8 cellular contexts compared by ENCODE assay signal in the genomic region with DNA sequence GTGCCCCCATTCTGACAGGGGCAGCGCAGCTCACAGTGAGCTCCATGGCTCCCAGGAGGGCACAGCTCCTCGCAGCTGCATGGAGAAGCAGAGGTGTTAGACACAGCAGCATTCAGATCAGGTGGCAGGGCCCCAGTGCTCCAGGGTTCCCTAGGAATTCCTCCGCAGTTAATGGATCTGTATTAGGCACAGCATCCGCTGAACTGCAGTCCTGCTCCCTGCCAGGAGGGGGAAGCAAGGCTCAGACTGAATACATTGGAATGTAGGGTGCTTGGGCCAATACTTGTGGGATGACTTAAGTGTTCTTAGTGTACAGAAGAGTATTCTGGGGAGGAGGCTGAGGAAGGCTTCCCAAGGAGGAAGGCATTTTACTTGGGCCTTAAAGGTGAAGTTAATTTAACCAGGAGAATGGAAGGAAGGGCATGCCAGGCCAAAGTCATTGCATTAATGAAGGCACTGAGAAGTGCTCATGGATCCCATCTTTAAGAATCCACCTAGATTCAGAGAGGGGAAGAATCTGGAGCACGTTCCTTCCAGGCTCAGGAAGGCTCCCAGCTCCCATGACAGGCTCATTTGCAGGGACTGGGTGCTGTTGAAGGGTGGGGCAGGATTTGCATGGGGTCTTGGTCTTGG.
DNase-seq lines count a peak whose midpoint lies in the region; ATAC-seq and TF ChIP-seq lines count a peak whose summit lies in the region.

No MANE protein-coding gene starts in this region.

- peaks cover 0 to 13% (median 7%) of the 10 kb centered on the region in 4 donors for H3K4me1 Mint-ChIP-seq in CD4-positive, CD25-positive, alpha-beta regulatory T cell
- H3K4me1 Mint-ChIP-seq in GM23338 (peaks cover 38% of the 10 kb centered on the region), chondrocyte (ENCODE audit: low read depth) (peaks cover 14% of the 10 kb centered on the region), type B pancreatic cell (ENCODE audit: unreplicated experiment) (peaks cover 10% of the 10 kb centered on the region)

- TF ChIP-seq CTCF in GM23338 (conservative IDR thresholded peaks at IDR 0.05; ENCODE audit: low read depth in 2 of 2) (peak; percentile 81 to 89), PC-3 (conservative IDR thresholded peaks at IDR 0.05; ENCODE audit: low read depth, low read length) (peak; percentile 78), chondrocyte (IDR thresholded peaks at IDR 0.05) (peak; percentile 83), left lung (IDR thresholded peaks at IDR 0.05) (peak; percentile 60 to 73), type B pancreatic cell (conservative IDR thresholded peaks at IDR 0.05) (peak; percentile 75)

- H3K4me3 ChIP-seq in CD4-positive, CD25-positive, alpha-beta regulatory T cell (ENCODE audit: low read depth, low read length), result no peak overlapping the region
- H3K4me3 ChIP-seq in GM23338 (no peak overlapping the region), PC-3 (ENCODE audit: low read length) (no peak overlapping the region), left lung (no peak overlapping the region)

- H2AFZ ChIP-seq in GM23338 (no peak overlapping the region), PC-3 (ENCODE audit: low read length) (no peak overlapping the region)

- no peak for ATAC-seq in CD4-positive, CD25-positive, alpha-beta regulatory T cell (ENCODE audit: low read depth in 2 of 2)
- ATAC-seq in GM23338 (peak; percentile 76), PC-3 (peak; percentile 81), left lung (peak; percentile 97), HG03469 (IDR thresholded peaks at IDR 0.05; ENCODE audit: unreplicated experiment) (no peak), HG03025 (IDR thresholded peaks at IDR 0.05; ENCODE audit: low FRiP score, unreplicated experiment) (no peak)

- H3K27ac Mint-ChIP-seq in CD4-positive, CD25-positive, alpha-beta regulatory T cell, result no peak overlapping the region
- H3K27ac Mint-ChIP-seq in GM23338 (no peak overlapping the region), chondrocyte (ENCODE audit: unreplicated experiment) (no peak overlapping the region), type B pancreatic cell (no peak overlapping the region)

- H3K9me3 ChIP-seq in CD4-positive, CD25-positive, alpha-beta regulatory T cell (ENCODE audit: control insufficient read depth in 2 of 2, low read length in 2 of 2), result no peaks in the 10 kb centered on the region
- H3K9me3 ChIP-seq in PC-3 (ENCODE audit: low read length) (no peaks in the 10 kb centered on the region), left lung (no peaks in the 10 kb centered on the region)

- peaks cover 6% of the 10 kb centered on the region for H3K4me1 ChIP-seq in CD4-positive, CD25-positive, alpha-beta regulatory T cell (ENCODE audit: control insufficient read depth, insufficient read depth, low read length, poor library complexity, severe bottlenecking)
- H3K4me1 ChIP-seq in GM23338 (ENCODE audit: insufficient read depth) (peaks cover 7% of the 10 kb centered on the region), PC-3 (ENCODE audit: insufficient read depth, low read length) (no peaks in the 10 kb centered on the region), left lung (peaks cover 0 to 9% of the 10 kb centered on the region in 2 donors)

- H3K79me2 ChIP-seq in GM23338 (replicated peaks; ENCODE audit: insufficient read depth) (no peaks in the 10 kb centered on the region), PC-3 (ENCODE audit: low read length) (no peaks in the 10 kb centered on the region)

- intact Hi-C loops in PC-3 (cut with micrococcal nuclease) (loop anchor here (5.0 kb wide), 1 partner anchor 306 kb away; no protein-coding TSS in a partner anchor), left lung (cut with DNase I) (no loop called here)

- H4K20me1 ChIP-seq in GM23338 (replicated peaks; ENCODE audit: insufficient read depth) (no peaks in the 10 kb centered on the region), PC-3 (ENCODE audit: low read length) (no peaks in the 10 kb centered on the region)

- POLR2A ChIA-PET in PC-3 (lab: Charles Lee; ENCODE audit: unreplicated experiment), result no interaction called here

- H3K9me3 Mint-ChIP-seq in CD4-positive, CD25-positive, alpha-beta regulatory T cell, result no peaks in the 10 kb centered on the region
- H3K9me3 Mint-ChIP-seq in GM23338 (no peaks in the 10 kb centered on the region), chondrocyte (ENCODE audit: low read depth) (no peaks in the 10 kb centered on the region), type B pancreatic cell (no peaks in the 10 kb centered on the region)

- H3K36me3 Mint-ChIP-seq in CD4-positive, CD25-positive, alpha-beta regulatory T cell, result no peaks in the 10 kb centered on the region
- H3K36me3 Mint-ChIP-seq in GM23338 (ENCODE audit: low read depth) (no peaks in the 10 kb centered on the region), chondrocyte (ENCODE audit: low read depth) (peaks cover 2% of the 10 kb centered on the region), type B pancreatic cell (no peaks in the 10 kb centered on the region)

- CTCF ChIA-PET in PC-3 (lab: Charles Lee), result no interaction called here

- H3K4me3 Mint-ChIP-seq in CD4-positive, CD25-positive, alpha-beta regulatory T cell, result peak overlapping the region in 3 of 4 donors; percentile 2 to 36 (median 33)
- H3K4me3 Mint-ChIP-seq in GM23338 (peak overlapping the region; percentile 28; the same call in 2 of the 3 replicates), chondrocyte (ENCODE audit: unreplicated experiment) (no peak overlapping the region), type B pancreatic cell (peak overlapping the region; percentile 66)

- peaks cover 17% of the 10 kb centered on the region for H3K27me3 ChIP-seq in CD4-positive, CD25-positive, alpha-beta regulatory T cell (ENCODE audit: control insufficient read depth, insufficient read depth, low read length)
- H3K27me3 ChIP-seq in GM23338 (ENCODE audit: insufficient read depth) (no peaks in the 10 kb centered on the region), PC-3 (ENCODE audit: low read length) (peaks cover 24% of the 10 kb centered on the region), left lung (peaks cover 20 to 51% of the 10 kb centered on the region in 2 donors)

- no peak overlapping the region for H3K27ac ChIP-seq in CD4-positive, CD25-positive, alpha-beta regulatory T cell (ENCODE audit: insufficient read depth, low read length, poor library complexity, severe bottlenecking)
- H3K27ac ChIP-seq in GM23338 (ENCODE audit: low read depth), result no peak overlapping the region
- H3K27ac ChIP-seq in PC-3 (ENCODE audit: low read length), result no peak overlapping the region
- H3K27ac ChIP-seq in left lung, result no peak overlapping the region

- BruUV-seq in PC-3 (replicated peaks; lab: Mats Ljungman, UMichigan), result no TSS peak

- no peak overlapping the region for H3K4me2 ChIP-seq in GM23338
- no peak overlapping the region for H3K4me2 ChIP-seq in PC-3 (ENCODE audit: low read length)

- H3F3A ChIP-seq in GM23338 (replicated peaks; ENCODE audit: low read depth), result no peaks in the 10 kb centered on the region
- H3F3A ChIP-seq in PC-3 (ENCODE audit: low read length, unreplicated experiment), result no peaks in the 10 kb centered on the region

- H3K36me3 ChIP-seq in CD4-positive, CD25-positive, alpha-beta regulatory T cell (ENCODE audit: control insufficient read depth, insufficient read depth, low read length), result no peaks in the 10 kb centered on the region
- H3K36me3 ChIP-seq in GM23338 (ENCODE audit: insufficient read depth) (no peaks in the 10 kb centered on the region), PC-3 (ENCODE audit: low read depth, low read length) (no peaks in the 10 kb centered on the region), left lung (no peaks in the 10 kb centered on the region)

- H3K9ac ChIP-seq in PC-3 (ENCODE audit: low read length), result no peak overlapping the region

- H3K9me2 ChIP-seq in GM23338 (ENCODE audit: insufficient read depth) (peaks cover 6% of the 10 kb centered on the region), PC-3 (replicated peaks; ENCODE audit: low read length) (no peaks in the 10 kb centered on the region)

- DNase-seq in CD4-positive, CD25-positive, alpha-beta regulatory T cell, result peak in 1 of 3 donors; percentile 24
- DNase-seq in GM23338 (ENCODE audit: low spot score) (peak; percentile 96), PC-3 (peak; percentile 67), chondrocyte (ENCODE audit: low spot score) (no peak), left lung (peak in 1 of 2 donors; percentile 55), type B pancreatic cell (ENCODE audit: extremely low spot score, unreplicated experiment) (no peak)

- H3K27me3 Mint-ChIP-seq in CD4-positive, CD25-positive, alpha-beta regulatory T cell, result peaks cover 29% of the 10 kb centered on the region
- H3K27me3 Mint-ChIP-seq in GM23338 (ENCODE audit: insufficient read depth, low read depth, poor library complexity) (peaks cover 6% of the 10 kb centered on the region), chondrocyte (ENCODE audit: low read depth) (peaks cover 42% of the 10 kb centered on the region), type B pancreatic cell (peaks cover 50% of the 10 kb centered on the region)

TF ChIP-seq in GM23338, 12 proteins besides CTCF, POLR2A, EP300 and RAD21:
- TF ChIP-seq JUNB (IDR thresholded peaks at IDR 0.05; ENCODE audit: unreplicated experiment) (no peak), ZNF114 (CRISPR knock-in tag; IDR thresholded peaks at IDR 0.05) (no peak)

Comparison
In these comparisons a context has a peak if more than half of its experiments do, and no peak if none do; other contexts are left out.
1. ATAC-seq: peak in GM23338 (single experiment), PC-3 (single experiment) and left lung (single experiment); none in CD4-positive, CD25-positive, alpha-beta regulatory T cell (0 of 2), HG03469 (single experiment) and HG03025 (single experiment).
2. DNase-seq: peak in GM23338 (single experiment) and PC-3 (single experiment); none in chondrocyte (single experiment) and type B pancreatic cell (single experiment).
3. Peak in every context shown above with its lines, with median percentiles within 50 percentile points of each other: CTCF ChIP-seq.